In the genomic region with DNA sequence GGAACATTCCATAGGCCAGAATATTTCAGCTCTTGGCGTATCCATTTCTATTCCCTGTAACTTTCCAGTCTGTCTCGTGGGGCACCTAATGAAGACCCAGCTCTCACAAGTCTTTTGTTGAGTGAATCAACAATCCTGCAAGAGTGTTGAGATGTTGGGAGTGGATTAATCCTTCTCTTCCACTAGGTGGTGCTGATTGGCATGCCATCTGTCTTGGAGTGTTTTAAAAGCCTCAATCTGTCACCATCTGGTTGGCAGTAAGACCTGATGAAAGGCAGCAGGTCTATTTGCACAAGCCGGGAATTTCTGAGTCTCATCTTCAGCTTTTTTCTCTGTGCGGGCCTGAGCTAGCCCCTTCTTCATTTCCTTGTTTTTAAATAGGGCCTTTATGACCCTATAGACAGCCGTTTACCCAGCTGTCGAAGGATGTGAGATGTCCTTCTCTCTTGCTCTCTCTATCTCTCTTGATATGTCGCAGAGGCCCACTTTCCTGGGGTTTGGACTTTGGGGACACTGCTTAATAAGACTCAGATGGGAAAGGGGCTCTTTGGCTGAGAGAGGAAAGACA, we compare ENCODE assay signal across 8 cellular contexts.
A peak's percentile ranks its signal among the peaks of the same experiment; 100 is the strongest.
DNase-seq lines count a peak whose midpoint lies in the region; ATAC-seq and TF ChIP-seq lines count a peak whose summit lies in the region.

No MANE protein-coding gene starts in this region.

- no peak overlapping the region for H3K27ac Mint-ChIP-seq in memory B cell

- DNase-seq in AG08395 (ENCODE audit: low spot score) (peak; percentile 62), GM10266 (ENCODE audit: extremely low spot score) (peak; percentile 44), NCI-H69 (lab: John Stamatoyannopoulos, UW) (peak; percentile 59), dermis microvascular lymphatic vessel endothelial cell (ENCODE audit: low read depth in 2 of 2) (peak; percentile 18 to 47), memory B cell (ENCODE audit: low spot score in 2 of 2) (no peak)
- no peak for DNase-seq in activated T-cell treated with anti-CD3 and anti-CD28 coated beads, Interleukin-2, amount 50 U/mL, for 1 hour

- H3K36me3 Mint-ChIP-seq in memory B cell: no peaks in the 10 kb centered on the region

- ATAC-seq in HG02763 (IDR thresholded peaks at IDR 0.05; ENCODE audit: unreplicated experiment) (peak; percentile 56), memory B cell (ENCODE audit: low read depth) (peak; percentile 49), GM18873 (IDR thresholded peaks at IDR 0.05; ENCODE audit: low FRiP score, unreplicated experiment) (no peak)

- peaks cover 1% of the 10 kb centered on the region for H3K9me3 Mint-ChIP-seq in memory B cell

- no peaks in the 10 kb centered on the region for H3K27me3 Mint-ChIP-seq in memory B cell

- H3K4me1 Mint-ChIP-seq in memory B cell: peaks cover 6% of the 10 kb centered on the region

- no peak overlapping the region for H3K4me3 Mint-ChIP-seq in memory B cell

- peak; percentile 66 for TF ChIP-seq CTCF in GM10266 (IDR thresholded peaks at IDR 0.05; ENCODE audit: control insufficient read depth, insufficient read depth, low read depth, missing control alignments)

Comparison
In these comparisons a context has a peak if more than half of its experiments do, and no peak if none do; other contexts are left out.
1. DNase-seq: peak in AG08395 (single experiment), GM10266 (single experiment), NCI-H69 (single experiment) and dermis microvascular lymphatic vessel endothelial cell (2 of 2); none in memory B cell (0 of 2) and activated T-cell treated with anti-CD3 and anti-CD28 coated beads, Interleukin-2, amount 50 U/mL, for 1 hour (single experiment).